In the genomic region with DNA sequence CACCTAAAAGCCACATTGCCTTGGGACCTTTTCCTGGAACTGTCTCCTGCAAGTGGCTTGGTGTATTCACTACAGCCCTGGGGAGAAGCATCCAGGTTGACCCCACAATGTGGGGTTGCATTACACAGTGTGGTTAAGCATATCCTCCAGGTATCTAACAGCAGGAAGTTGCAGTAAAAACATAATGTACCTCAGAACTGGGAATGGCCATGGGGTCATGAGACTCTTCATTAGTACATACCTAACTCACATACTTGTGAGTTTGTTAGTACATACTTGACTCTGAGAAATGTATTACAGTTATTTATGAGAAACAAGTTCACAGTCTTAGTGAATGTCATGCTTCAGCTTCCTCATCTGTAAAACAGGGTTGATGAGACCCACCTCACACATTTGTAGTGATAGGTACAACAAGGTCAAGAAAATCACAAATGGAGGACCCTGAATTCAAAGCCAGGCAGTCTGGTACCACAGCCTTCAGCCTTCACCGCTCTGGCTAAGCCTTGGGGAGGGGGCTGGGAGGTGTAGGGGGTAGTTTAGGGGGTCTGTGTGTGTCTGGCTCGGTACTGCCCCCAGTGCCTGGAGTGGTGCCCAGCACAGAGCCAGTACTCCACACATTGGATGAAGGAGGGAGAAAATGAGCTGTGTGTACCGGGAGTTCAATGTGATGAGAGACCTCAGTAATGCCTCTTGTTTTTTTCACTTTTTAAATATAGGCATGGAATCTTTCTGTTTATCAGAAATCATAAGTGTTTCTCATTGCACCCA, we compare ENCODE assay signal across 20 cellular contexts. TPM values are rescaled to one million over a fixed set of nuclear protein-coding genes. Genes with fewer than 3 reads are reported as not detected.
DNase-seq lines count a peak whose midpoint lies in the region; FAIRE-seq and TF ChIP-seq lines count a peak whose summit lies in the region.
"Had no signal": no experiment of that assay in that cellular context is flagged by ENCODE, and none has a peak within 500 bp of the region (broad histone marks: within the 10 kb centered on the region; RNA-seq: fewer than 3 reads in every experiment).

No MANE protein-coding gene starts in this region.

- no peak overlapping the region for H2BK5ac ChIP-seq in H1 (ENCODE audit: low read depth, low read length)

- H2BK20ac ChIP-seq in H1 (ENCODE audit: low read length), result no peak overlapping the region

- H3K4me3 Mint-ChIP-seq in neural progenitor cell, result no peak overlapping the region
- H3K4me3 Mint-ChIP-seq: activated T-helper 17 cell treated with anti-CD3 and anti-CD28 coated beads, Interleukin-2, amount 50 U/mL, for 72 hours had no signal

- H2AFZ ChIP-seq in H1 (ENCODE audit: low read length) (no peak overlapping the region), neural progenitor cell (replicated peaks) (no peak overlapping the region)
- H2AFZ ChIP-seq: PC-9 had no signal

- H2BK12ac ChIP-seq in H1 (ENCODE audit: low read depth, low read length), result no peak overlapping the region

- H4K8ac ChIP-seq in H1 (ENCODE audit: extremely low read depth, insufficient read depth, low read length), result no peak overlapping the region

- peaks cover 2% of the 10 kb centered on the region for H3K27me3 Mint-ChIP-seq in neural progenitor cell (ENCODE audit: insufficient read depth, low read depth)
- H3K27me3 Mint-ChIP-seq: activated T-helper 17 cell treated with anti-CD3 and anti-CD28 coated beads, Interleukin-2, amount 50 U/mL, for 72 hours had no signal

- no peak overlapping the region for H4K5ac ChIP-seq in H1 (ENCODE audit: insufficient read length, low read depth, low read length)

- H4K91ac ChIP-seq in H1 (replicated peaks; ENCODE audit: insufficient read length, low read length), result no peak overlapping the region

- peaks cover 2 to 3% of the 10 kb centered on the region in 2 experiments for H4K20me1 ChIP-seq in H1 (replicated peaks in 1 of 2; ENCODE audit: control insufficient read depth in 1 of 2, insufficient read depth in 2 of 2, low read length in 2 of 2)
- no peaks in the 10 kb centered on the region for H4K20me1 ChIP-seq in neural progenitor cell (ENCODE audit: low read depth)

- peaks cover 0 to 3% of the 10 kb centered on the region in 2 experiments; a peak in 1 of 4 replicates for H3K9me3 ChIP-seq in H1 (ENCODE audit: insufficient read depth in 2 of 2, low read depth in 1 of 2, low read length in 1 of 2)
- H3K9me3 ChIP-seq in neural progenitor cell (ENCODE audit: low read depth), result no peaks in the 10 kb centered on the region
- H3K9me3 ChIP-seq in colonic mucosa, result no peaks in the 10 kb centered on the region
- H3K9me3 ChIP-seq: esophagus muscularis mucosa, SJSA1, upper lobe of left lung had no signal

- peak; percentile 38 to 46 for TF ChIP-seq RAD21 in H1 (IDR thresholded peaks at IDR 0.05 in 1 of 2, conservative IDR thresholded peaks at IDR 0.05 in 1 of 2; ENCODE audit: low read depth in 2 of 2, low read length in 2 of 2)

- POLR2A ChIA-PET in H1 (lab: Charles Lee; ENCODE audit: partially characterized antibody), result interaction anchor here (0.6 to 1.7 kb wide), 3 partner anchors 15 to 99 kb away, joined by 3 to 6 read pairs (median 3); partner anchors contain the start of gene ZNF133

- no peak overlapping the region for H2BK120ac ChIP-seq in H1 (replicated peaks; ENCODE audit: low read depth, low read length)

- TF ChIP-seq CTCF in H1 (IDR thresholded peaks at IDR 0.05; ENCODE audit: control extremely low read depth in 1 of 3, insufficient read depth in 1 of 3, low read depth in 1 of 3, low read length in 3 of 3) (peak; percentile 30 to 67 (median 47)), neural progenitor cell (IDR thresholded peaks at IDR 0.05) (peak; percentile 30), colonic mucosa (IDR thresholded peaks at IDR 0.05) (no peak)

- 90% methylated on average over 2 of the region's 3 CpGs; no CpG with 5 or more reads in 1 of the 2 experiments for WGBS in H1 (ENCODE audit: extremely low coverage in 1 of 2, insufficient coverage in 1 of 2, insufficient read length in 1 of 2, insufficient replicate concordance in 2 of 2, low coverage in 1 of 2, low lambda C conversion rate in 2 of 2, missing lambda C conversion rate in 1 of 2), 2 experiments

- no peak for TF ChIP-seq EP300 in H1 (IDR thresholded peaks at IDR 0.05; ENCODE audit: borderline replicate concordance in 1 of 2, low read depth in 2 of 2, low read length in 2 of 2)

- H3K36me3 ChIP-seq in H7 (replicated peaks; ENCODE audit: control insufficient read depth, insufficient read depth, low read length) (peaks cover 5% of the 10 kb centered on the region), H1 (ENCODE audit: control insufficient read depth in 2 of 4, insufficient read depth in 4 of 4, low read length in 3 of 4) (peaks cover 4 to 28% (median 12%) of the 10 kb centered on the region in 4 experiments; a peak in 7 of 8 replicates), neural progenitor cell (peaks cover under 1% of the 10 kb centered on the region), colonic mucosa (peaks cover 4% of the 10 kb centered on the region)

- CTCF ChIA-PET in H1 (lab: Charles Lee; ENCODE audit: partially characterized antibody), result interaction anchor here (0.6 to 1.6 kb wide), 16 partner anchors 8 to 215 kb away, joined by 3 to 5 read pairs (median 3); no protein-coding TSS in a partner anchor

- TF ChIP-seq POLR2A in H1 (IDR thresholded peaks at IDR 0.05; ENCODE audit: control extremely low read depth in 1 of 2, low read depth in 2 of 2, low read length in 2 of 2) (no peak), H54 (IDR thresholded peaks at IDR 0.05; ENCODE audit: low read depth, low read length) (no peak)

- no peak overlapping the region for H3K23ac ChIP-seq in H1 (ENCODE audit: insufficient read length)

- intact Hi-C loops in colonic mucosa (cut with DNase I), result no loop called here

- H3K4ac ChIP-seq in H1 (replicated peaks; ENCODE audit: insufficient read length, low read depth, low read length), result no peak overlapping the region

- H3K4me1 ChIP-seq in H1 (replicated peaks in 1 of 4; ENCODE audit: control insufficient read depth in 3 of 4, insufficient read depth in 4 of 4, low read length in 3 of 4) (no peaks in the 10 kb centered on the region), neural progenitor cell (no peaks in the 10 kb centered on the region), colonic mucosa (no peaks in the 10 kb centered on the region)
- H3K4me1 ChIP-seq: BLaER1, esophagus muscularis mucosa, SJSA1, upper lobe of left lung had no signal

- peaks cover 3% of the 10 kb centered on the region for H3K9me3 Mint-ChIP-seq in neural progenitor cell
- H3K9me3 Mint-ChIP-seq: activated T-helper 17 cell treated with anti-CD3 and anti-CD28 coated beads, Interleukin-2, amount 50 U/mL, for 72 hours had no signal

- no peaks in the 10 kb centered on the region for H3F3A ChIP-seq in neural progenitor cell (ENCODE audit: low read depth)

- no peak overlapping the region for H3K56ac ChIP-seq in H1 (replicated peaks; ENCODE audit: insufficient read length, low read depth, low read length)

- H3K36me3 Mint-ChIP-seq in neural progenitor cell, result peaks cover 22% of the 10 kb centered on the region

- no peaks in the 10 kb centered on the region for H3K79me2 ChIP-seq in H1 (ENCODE audit: control insufficient read depth in 1 of 2, insufficient read depth in 2 of 2, low read length in 2 of 2)
- no peaks in the 10 kb centered on the region for H3K79me2 ChIP-seq in neural progenitor cell (ENCODE audit: low read depth)

- peaks cover 4% of the 10 kb centered on the region for H3K4me1 Mint-ChIP-seq in neural progenitor cell
- H3K4me1 Mint-ChIP-seq: activated T-helper 17 cell treated with anti-CD3 and anti-CD28 coated beads, Interleukin-2, amount 50 U/mL, for 72 hours had no signal

- H3K27me3 ChIP-seq in H7 (ENCODE audit: control insufficient read depth, insufficient read depth, low read length) (no peaks in the 10 kb centered on the region), H1 (replicated peaks in 1 of 4; ENCODE audit: control insufficient read depth in 3 of 4, extremely low read depth in 1 of 4, insufficient read depth in 3 of 4, low read length in 3 of 4) (no peaks in the 10 kb centered on the region), neural progenitor cell (no peaks in the 10 kb centered on the region), colonic mucosa (no peaks in the 10 kb centered on the region)
- H3K27me3 ChIP-seq: BLaER1, esophagus muscularis mucosa, SJSA1, upper lobe of left lung had no signal

- H3K4me2 ChIP-seq in H1 (ENCODE audit: insufficient read depth in 1 of 2, low read depth in 2 of 2, low read length in 2 of 2) (no peak overlapping the region), neural progenitor cell (no peak overlapping the region)
- H3K4me2 ChIP-seq: BLaER1, PC-9 had no signal

- no peak for FAIRE-seq in H1 (lab: Jason Lieb, UNC)
- no peak for FAIRE-seq in H54 (lab: Jason Lieb, UNC)
- FAIRE-seq: A204.1 had no signal

- no peak overlapping the region for H3K18ac ChIP-seq in H1 (ENCODE audit: extremely low read depth, low read length)

- peak; percentile 37 for DNase-seq in activated CD8-positive, alpha-beta memory T cell treated with anti-CD3 and anti-CD28 coated beads for 24 hours
- DNase-seq in activated CD8-positive, alpha-beta memory T cell treated with anti-CD3 and anti-CD28 coated beads, Interleukin-2, amount 50 U/mL, for 4 hours, result no peak
- peak; percentile 73 for DNase-seq in H7
- DNase-seq in H1 (ENCODE audit: low read depth in 1 of 2, low spot score in 2 of 2), result peak in 1 of 2 experiments; percentile 53
- no peak for DNase-seq in neural progenitor cell (ENCODE audit: low spot score)
- DNase-seq in colonic mucosa, result no peak
- DNase-seq in H54 (ENCODE audit: insufficient read length, low spot score), result no peak
- no peak for DNase-seq in SHP77 (lab: John Stamatoyannopoulos, UW)
- DNase-seq: amniotic stem cell; central memory CD4-positive, alpha-beta T cell; GF-D8; NCI-H1694; PC-9; retina; upper lobe of left lung had no signal

- H3K9ac ChIP-seq in H1 (replicated peaks in 1 of 4; ENCODE audit: extremely low read depth in 1 of 4, low read depth in 3 of 4, low read length in 3 of 4) (no peak overlapping the region), neural progenitor cell (no peak overlapping the region), colonic mucosa (ENCODE audit: low read depth in 2 of 2, low read length in 2 of 2) (no peak overlapping the region)
- H3K9ac ChIP-seq: BLaER1 had no signal

- H3K27ac ChIP-seq in H1 (ENCODE audit: low read depth, low read length) (no peak overlapping the region), neural progenitor cell (no peak overlapping the region), colonic mucosa (no peak overlapping the region)
- H3K27ac ChIP-seq: BLaER1, esophagus muscularis mucosa, PC-9, SJSA1, upper lobe of left lung had no signal

- no peak overlapping the region for H2AK5ac ChIP-seq in H1 (ENCODE audit: low read depth, low read length)

- no peak overlapping the region for H2BK15ac ChIP-seq in H1 (ENCODE audit: low read length)

- H3K27ac Mint-ChIP-seq in neural progenitor cell, result no peak overlapping the region

- no peak overlapping the region for H3K14ac ChIP-seq in H1 (ENCODE audit: insufficient read length)

- H3K79me1 ChIP-seq in H1 (ENCODE audit: low read depth, low read length), result no peaks in the 10 kb centered on the region

- no peaks in the 10 kb centered on the region for H3K23me2 ChIP-seq in H1 (ENCODE audit: low read depth, low read length)

- H3K4me3 ChIP-seq in H7 (ENCODE audit: insufficient read depth, low read depth, low read length), result no peak overlapping the region
- no peak overlapping the region for H3K4me3 ChIP-seq in H1 (ENCODE audit: extremely low read depth in 1 of 4, insufficient read depth in 2 of 4, low read depth in 3 of 4, low read length in 4 of 4)
- no peak overlapping the region for H3K4me3 ChIP-seq in neural progenitor cell
- H3K4me3 ChIP-seq in colonic mucosa, result no peak overlapping the region
- H3K4me3 ChIP-seq: BLaER1, esophagus muscularis mucosa, PC-9, SJSA1, upper lobe of left lung had no signal

RNA-seq across cellular contexts. Expression of gene KAT14, which starts 53.0 kb away (rescaled TPM):
- total RNA-seq in H7 (2014; rRNA removed; shearing (Covaris generic)), result 25.4 and 28.8 TPM in 2 replicates
- 25.9 and 29.3 TPM in 2 replicates for total RNA-seq in H1 (2021; fragmentation: NEBNext Ultra II Directional; extraction: Animal tissue kit (Norgen Biotek cat#: 25700))
- 12.1 and 17.3 TPM in 2 replicates for polyA plus RNA-seq in H1 (2011; rRNA removed)
- polyA plus RNA-seq in H1 (2011; cell fraction: cytosol; rRNA removed), result 19.4 TPM
- polyA plus RNA-seq in H1 (2011; cell fraction: nucleus; rRNA removed), result 13.8 TPM
- 20.1 to 32.4 TPM (median 22.0 TPM) in 4 replicates for polyA plus RNA-seq in H1 (2012, experiment 1 of 2)
- polyA plus RNA-seq in H1 (2012, experiment 2 of 2), result 6.9 TPM
- polyA plus RNA-seq in H1 (2013, experiment 1 of 2), result 15.8 TPM
- 16.2 TPM for polyA plus RNA-seq in H1 (2013, experiment 2 of 2)
- 37.2 and 37.5 TPM in 2 replicates for polyA minus RNA-seq in H1 (2011; rRNA and poly(A)+ RNA removed)
- 17.4 TPM for polyA minus RNA-seq in H1 (2011; cell fraction: cytosol; rRNA and poly(A)+ RNA removed)
- 22.8 TPM for polyA minus RNA-seq in H1 (2011; cell fraction: nucleus; rRNA and poly(A)+ RNA removed)
- total RNA-seq in neural progenitor cell (ENCODE audit: low replicate concordance) (28.5 and 29.9 TPM in 2 replicates), colonic mucosa (10 to 100 TPM; 13.1 to 13.4 TPM)

RNA-seq across cellular contexts. Expression of gene PET117, which starts 53.0 kb away (rescaled TPM):
- 17.2 and 22.3 TPM in 2 replicates for total RNA-seq in H7 (2014; rRNA removed; shearing (Covaris generic))
- total RNA-seq in H1 (2021; fragmentation: NEBNext Ultra II Directional; extraction: Animal tissue kit (Norgen Biotek cat#: 25700)), result 23.8 and 26.5 TPM in 2 replicates
- polyA plus RNA-seq in H1 (2011; rRNA removed), result 6.5 and 9.1 TPM in 2 replicates
- 19.8 TPM for polyA plus RNA-seq in H1 (2011; cell fraction: cytosol; rRNA removed)
- 3.9 TPM for polyA plus RNA-seq in H1 (2011; cell fraction: nucleus; rRNA removed)
- polyA plus RNA-seq in H1 (2012, experiment 1 of 2), result 17.2 to 18.2 TPM (median 17.7 TPM) in 4 replicates
- polyA plus RNA-seq in H1 (2012, experiment 2 of 2), result 6.0 TPM
- 16.9 TPM for polyA plus RNA-seq in H1 (2013, experiment 1 of 2)
- 18.3 TPM for polyA plus RNA-seq in H1 (2013, experiment 2 of 2)
- 4.2 and 5.7 TPM in 2 replicates for polyA minus RNA-seq in H1 (2011; rRNA and poly(A)+ RNA removed)
- 5.2 TPM for polyA minus RNA-seq in H1 (2011; cell fraction: cytosol; rRNA and poly(A)+ RNA removed)
- 6.8 TPM for polyA minus RNA-seq in H1 (2011; cell fraction: nucleus; rRNA and poly(A)+ RNA removed)
- total RNA-seq in neural progenitor cell (ENCODE audit: low replicate concordance) (24.9 and 58.3 TPM in 2 replicates), colonic mucosa (10 to 100 TPM; 16.2 to 17.5 TPM)

Comparison
In these comparisons a context has a peak if more than half of its experiments do, and no peak if none do; other contexts are left out.
1. DNase-seq: peak in activated CD8-positive, alpha-beta memory T cell treated with anti-CD3 and anti-CD28 coated beads for 24 hours (single experiment) and H7 (single experiment); none in activated CD8-positive, alpha-beta memory T cell treated with anti-CD3 and anti-CD28 coated beads, Interleukin-2, amount 50 U/mL, for 4 hours (single experiment), neural progenitor cell (single experiment), colonic mucosa (single experiment), H54 (single experiment) and SHP77 (0 of 2).